Comparison of ENCODE assay signal across 10 cellular contexts in the genomic region with DNA sequence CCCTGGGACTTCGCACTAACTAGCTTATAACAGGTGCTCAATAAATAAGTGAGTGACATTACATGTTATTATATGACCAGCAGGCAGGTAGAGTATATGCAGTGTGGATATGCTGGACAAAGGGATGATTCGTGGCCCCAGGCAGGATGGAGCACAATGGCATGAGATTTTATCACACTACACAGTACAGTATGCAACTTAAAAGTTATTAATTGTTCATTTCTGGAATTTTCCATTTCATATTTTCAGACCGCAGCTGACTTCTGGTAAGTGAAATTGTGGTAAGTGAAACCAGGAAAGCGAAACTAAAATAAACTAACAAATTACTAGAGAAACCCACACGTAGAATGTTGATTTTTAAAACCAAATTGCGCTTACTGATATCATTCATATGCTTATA. TPM values are rescaled to one million over a fixed set of nuclear protein-coding genes. Genes with fewer than 3 reads are reported as not detected.
DNase-seq lines count a peak whose midpoint lies in the region; TF ChIP-seq lines count a peak whose summit lies in the region.
"Had no signal": no experiment of that assay in that cellular context is flagged by ENCODE, and none has a peak within 500 bp of the region (broad histone marks: within the 10 kb centered on the region; RNA-seq: fewer than 3 reads in every experiment).

No MANE protein-coding gene starts in this region.

- no peak for TF ChIP-seq CTCF in CD14-positive monocyte (IDR thresholded peaks at IDR 0.05)

- peaks cover 8 to 20% (median 13%) of the 10 kb centered on the region in 7 donors for H3K9me3 Mint-ChIP-seq in CD14-positive monocyte
- H3K9me3 Mint-ChIP-seq in activated T-helper 1 cell treated with anti-CD3 and anti-CD28 coated beads, Interleukin-12 subunit alpha, Interleukin-12 subunit beta, Interleukin-2, Interleukin-4 antibody, amounts not matched to agents 30 ng/mL and 10 ng/mL and 1 ng/mL, durations not matched to agents 14 hours and 24 hours and 36 hours = peaks cover 30% of the 10 kb centered on the region

- intact Hi-C loops in CD14-positive monocyte (cut with micrococcal nuclease) = loop anchor here (5.0 to 10.0 kb wide), 2 partner anchors 402 to 665 kb away; a partner anchor contains a TSS
- intact Hi-C loops in activated T-helper 1 cell treated with anti-CD3 and anti-CD28 coated beads, Interleukin-12 subunit alpha, Interleukin-12 subunit beta, Interleukin-2, Interleukin-4 antibody, amounts not matched to agents 30 ng/mL and 10 ng/mL and 1 ng/mL, durations not matched to agents 14 hours and 24 hours and 36 hours (cut with micrococcal nuclease) = loop anchor here (5.0 kb wide), 5 partner anchors 143 to 978 kb away; a partner anchor contains a TSS

- peak overlapping the region; percentile 29 to 86 (median 76) for H3K27ac Mint-ChIP-seq in CD14-positive monocyte
- peak overlapping the region; percentile 84 for H3K27ac Mint-ChIP-seq in activated T-helper 1 cell treated with anti-CD3 and anti-CD28 coated beads, Interleukin-12 subunit alpha, Interleukin-12 subunit beta, Interleukin-2, Interleukin-4 antibody, amounts not matched to agents 30 ng/mL and 10 ng/mL and 1 ng/mL, durations not matched to agents 14 hours and 24 hours and 36 hours

- H3K4me3 ChIP-seq in Jurkat, Clone E6-1 (ENCODE audit: low read length) = peak overlapping the region; percentile 27
- H3K4me3 ChIP-seq: ovary had no signal

- H3K4me1 Mint-ChIP-seq in CD14-positive monocyte = peaks cover 37% of the 10 kb centered on the region
- H3K4me1 Mint-ChIP-seq in activated T-helper 1 cell treated with anti-CD3 and anti-CD28 coated beads, Interleukin-12 subunit alpha, Interleukin-12 subunit beta, Interleukin-2, Interleukin-4 antibody, amounts not matched to agents 30 ng/mL and 10 ng/mL and 1 ng/mL, durations not matched to agents 14 hours and 24 hours and 36 hours (ENCODE audit: low read depth) = peaks cover 58% of the 10 kb centered on the region

- DNase-seq in CD14-positive monocyte (ENCODE audit: low spot score) (no peak), lung microvascular endothelial cell (ENCODE audit: low read depth in 2 of 2) (peak; percentile 40 to 84), NK-92 (lab: John Stamatoyannopoulos, UW; ENCODE audit: unreplicated experiment) (no peak), NCI-H1694 treated with DMSO at 0.1 percent for 48 hours (lab: John Stamatoyannopoulos, UW) (no peak), NCI-H2081 (lab: John Stamatoyannopoulos, UW) (no peak), A172 (ENCODE audit: low spot score) (no peak)
- DNase-seq in Jurkat, Clone E6-1 (ENCODE audit: low read depth, low spot score) = peak; percentile 17
- DNase-seq in activated T-helper 1 cell treated with anti-CD3 and anti-CD28 coated beads, Interleukin-12 subunit alpha, Interleukin-12 subunit beta, Interleukin-2, Interleukin-4 antibody, amounts not matched to agents 30 ng/mL and 10 ng/mL and 1 ng/mL, durations not matched to agents 14 hours and 24 hours and 36 hours (ENCODE audit: low spot score) = peak; percentile 27
- DNase-seq: COR-L47, ovary had no signal

- H3K27me3 Mint-ChIP-seq in CD14-positive monocyte (ENCODE audit: low read depth in 3 of 3) = peaks cover 0 to 3% (median under 1%) of the 10 kb centered on the region in 3 donors
- H3K27me3 Mint-ChIP-seq in activated T-helper 1 cell treated with anti-CD3 and anti-CD28 coated beads, Interleukin-12 subunit alpha, Interleukin-12 subunit beta, Interleukin-2, Interleukin-4 antibody, amounts not matched to agents 30 ng/mL and 10 ng/mL and 1 ng/mL, durations not matched to agents 14 hours and 24 hours and 36 hours (ENCODE audit: insufficient read depth) = no peaks in the 10 kb centered on the region

- H3K4me3 Mint-ChIP-seq in CD14-positive monocyte = peak overlapping the region; percentile 77 to 88
- H3K4me3 Mint-ChIP-seq in activated T-helper 1 cell treated with anti-CD3 and anti-CD28 coated beads, Interleukin-12 subunit alpha, Interleukin-12 subunit beta, Interleukin-2, Interleukin-4 antibody, amounts not matched to agents 30 ng/mL and 10 ng/mL and 1 ng/mL, durations not matched to agents 14 hours and 24 hours and 36 hours = peak overlapping the region; percentile 98

- H3K36me3 Mint-ChIP-seq in CD14-positive monocyte = peaks cover 12 to 19% of the 10 kb centered on the region in 2 donors
- H3K36me3 Mint-ChIP-seq in activated T-helper 1 cell treated with anti-CD3 and anti-CD28 coated beads, Interleukin-12 subunit alpha, Interleukin-12 subunit beta, Interleukin-2, Interleukin-4 antibody, amounts not matched to agents 30 ng/mL and 10 ng/mL and 1 ng/mL, durations not matched to agents 14 hours and 24 hours and 36 hours (ENCODE audit: low read depth) = peaks cover 38% of the 10 kb centered on the region

RNA-seq across cellular contexts. Expression of a gene that starts 3.3 kb away (rescaled TPM):
- 1 to 10 TPM; 3.2 to 6.2 TPM for polyA plus RNA-seq in CD14-positive monocyte
- 10.3 TPM for polyA plus RNA-seq in Jurkat, Clone E6-1 (2012; ENCODE audit: insufficient read depth, insufficient read length)
- 13.2 and 13.9 TPM in 2 replicates for total RNA-seq in activated T-helper 1 cell treated with anti-CD3 and anti-CD28 coated beads, Interleukin-12 subunit alpha, Interleukin-12 subunit beta, Interleukin-2, Interleukin-4 antibody, amounts not matched to agents 30 ng/mL and 10 ng/mL and 1 ng/mL, durations not matched to agents 14 hours and 24 hours and 36 hours
- total RNA-seq in lung microvascular endothelial cell = 3.5 and 6.5 TPM in 2 replicates
- 1.5 TPM in 2 replicates for total RNA-seq in A172 (2014; rRNA removed; shearing (Covaris generic))

Comparison
In these comparisons a context has a peak if more than half of its experiments do, and no peak if none do; other contexts are left out.
1. DNase-seq: peak in Jurkat, Clone E6-1 (single experiment), activated T-helper 1 cell treated with anti-CD3 and anti-CD28 coated beads, Interleukin-12 subunit alpha, Interleukin-12 subunit beta, Interleukin-2, Interleukin-4 antibody, amounts not matched to agents 30 ng/mL and 10 ng/mL and 1 ng/mL, durations not matched to agents 14 hours and 24 hours and 36 hours (single experiment) and lung microvascular endothelial cell (2 of 2); none in CD14-positive monocyte (single experiment), NK-92 (single experiment), NCI-H1694 treated with DMSO at 0.1 percent for 48 hours (single experiment), NCI-H2081 (0 of 2) and A172 (single experiment).